1 cellular context compared by ENCODE assay signal in the genomic region with DNA sequence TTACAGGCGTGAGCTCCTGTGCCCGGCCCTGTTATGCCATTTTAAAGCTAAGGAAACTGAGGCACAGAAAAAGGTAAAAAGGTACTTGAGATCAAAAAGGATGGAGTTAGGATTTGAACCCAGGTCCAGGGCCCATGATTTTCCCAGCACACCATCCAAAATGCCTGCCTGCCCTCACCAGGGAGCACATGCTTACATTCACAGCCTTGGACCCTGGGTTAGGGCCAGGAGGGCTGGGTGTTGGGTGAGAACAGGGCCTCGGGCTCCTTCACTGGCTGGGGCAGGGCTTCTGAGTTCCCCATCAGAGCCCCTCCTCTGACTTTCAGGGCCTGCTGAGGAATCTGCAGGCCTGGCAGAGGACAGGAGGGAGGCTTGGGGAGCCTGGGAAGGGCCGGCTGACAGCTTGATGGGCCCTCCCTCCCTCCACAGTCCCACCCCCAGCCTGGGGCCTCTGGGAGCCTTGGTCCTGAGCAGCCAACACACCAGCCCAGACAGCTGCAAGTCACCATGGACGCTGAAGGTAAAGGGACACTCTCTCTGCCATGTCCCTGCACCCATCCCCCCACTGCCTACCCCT.
TF ChIP-seq lines count a peak whose summit lies in the region.

A gene (plus strand): TSS at position 490 of the 577 bp plus-strand sequence. CDS start 18 bp downstream, at position 508.

TF ChIP-seq in HepG2, 621 proteins besides CTCF, POLR2A, EP300 and RAD21 (continued from another document and continues in another):
- TF ChIP-seq TMF1 (CRISPR knock-in tag; IDR thresholded peaks at IDR 0.05; ENCODE audit: low read depth) (peak; percentile 63; the same call in 1 of the 2 replicates), RFXAP (CRISPR knock-in tag; IDR thresholded peaks at IDR 0.05; ENCODE audit: borderline replicate concordance) (no peak), ZZZ3 (CRISPR knock-in tag; IDR thresholded peaks at IDR 0.05; ENCODE audit: borderline replicate concordance) (no peak), ZNF547 (CRISPR knock-in tag; IDR thresholded peaks at IDR 0.05) (peak; percentile 7; the same call in 1 of the 2 replicates), ZNF136 (CRISPR knock-in tag; IDR thresholded peaks at IDR 0.05; ENCODE audit: low read depth) (peak; percentile 20; the same call in 1 of the 2 replicates), SOX5 (CRISPR knock-in tag; IDR thresholded peaks at IDR 0.05; ENCODE audit: borderline replicate concordance) (no peak; the same call in 1 of the 2 replicates), EEA1 (CRISPR knock-in tag; IDR thresholded peaks at IDR 0.05; ENCODE audit: borderline replicate concordance) (peak; percentile 6; the same call in 1 of the 2 replicates), ZNF530 (CRISPR knock-in tag; IDR thresholded peaks at IDR 0.05; ENCODE audit: low read depth) (no peak), ZNF777 (CRISPR knock-in tag; IDR thresholded peaks at IDR 0.05) (no peak), ZNF235 (CRISPR knock-in tag; IDR thresholded peaks at IDR 0.05; ENCODE audit: borderline replicate concordance) (no peak), MTA3 (CRISPR knock-in tag; IDR thresholded peaks at IDR 0.05) (no peak), ZFP36 (IDR thresholded peaks at IDR 0.05; ENCODE audit: borderline replicate concordance, low read depth, low read length, partially characterized antibody) (no peak), ZNF773 (CRISPR knock-in tag; IDR thresholded peaks at IDR 0.05; ENCODE audit: borderline replicate concordance) (no peak), MBNL3 (CRISPR knock-in tag; conservative IDR thresholded peaks at IDR 0.05) (no peak), HNRNPLL (IDR thresholded peaks at IDR 0.05; ENCODE audit: low read depth, low read length, poor library complexity, severe bottlenecking) (no peak), NFYB (CRISPR knock-in tag; IDR thresholded peaks at IDR 0.05) (no peak), ZNF331 (CRISPR knock-in tag; IDR thresholded peaks at IDR 0.05) (no peak), TARDBP (CRISPR knock-in tag; IDR thresholded peaks at IDR 0.05) (no peak; the same call in 1 of the 2 replicates), ZNF101 (CRISPR knock-in tag; IDR thresholded peaks at IDR 0.05; ENCODE audit: borderline replicate concordance, low read depth) (no peak), ZNF83 (CRISPR knock-in tag; IDR thresholded peaks at IDR 0.05; ENCODE audit: borderline replicate concordance) (no peak), PAF1 (CRISPR knock-in tag; IDR thresholded peaks at IDR 0.05) (no peak), CHD2 (IDR thresholded peaks at IDR 0.05; ENCODE audit: low read depth, low read length) (peak; percentile 60; the same call in 1 of the 2 replicates), IRX3 (CRISPR knock-in tag; IDR thresholded peaks at IDR 0.05; ENCODE audit: borderline replicate concordance, low read depth) (no peak; the same call in 1 of the 2 replicates), KDM5B (CRISPR knock-in tag; IDR thresholded peaks at IDR 0.05; ENCODE audit: borderline replicate concordance) (peak; percentile 5; the same call in 1 of the 2 replicates), MEIS1 (CRISPR knock-in tag; IDR thresholded peaks at IDR 0.05; ENCODE audit: borderline replicate concordance) (no peak; the same call in 1 of the 2 replicates), U2AF2 (IDR thresholded peaks at IDR 0.05; ENCODE audit: low read depth, low read length) (no peak), HNF4G (IDR thresholded peaks at IDR 0.05; ENCODE audit: borderline replicate concordance, low read depth, low read length) (no peak; the same call in 1 of the 2 replicates), HNF4G (CRISPR knock-in tag; IDR thresholded peaks at IDR 0.05; ENCODE audit: borderline replicate concordance, low read depth) (no peak), NCOA5 (CRISPR knock-in tag; IDR thresholded peaks at IDR 0.05) (no peak), DR1 (CRISPR knock-in tag; IDR thresholded peaks at IDR 0.05) (peak; percentile 42; the same call in 1 of the 2 replicates), ZFP1 (CRISPR knock-in tag; IDR thresholded peaks at IDR 0.05) (no peak), MEIS2 (CRISPR knock-in tag; IDR thresholded peaks at IDR 0.05) (peak; percentile 82), ZNF143 (CRISPR knock-in tag; IDR thresholded peaks at IDR 0.05) (no peak)
- TF ChIP-seq, protein P1, sequence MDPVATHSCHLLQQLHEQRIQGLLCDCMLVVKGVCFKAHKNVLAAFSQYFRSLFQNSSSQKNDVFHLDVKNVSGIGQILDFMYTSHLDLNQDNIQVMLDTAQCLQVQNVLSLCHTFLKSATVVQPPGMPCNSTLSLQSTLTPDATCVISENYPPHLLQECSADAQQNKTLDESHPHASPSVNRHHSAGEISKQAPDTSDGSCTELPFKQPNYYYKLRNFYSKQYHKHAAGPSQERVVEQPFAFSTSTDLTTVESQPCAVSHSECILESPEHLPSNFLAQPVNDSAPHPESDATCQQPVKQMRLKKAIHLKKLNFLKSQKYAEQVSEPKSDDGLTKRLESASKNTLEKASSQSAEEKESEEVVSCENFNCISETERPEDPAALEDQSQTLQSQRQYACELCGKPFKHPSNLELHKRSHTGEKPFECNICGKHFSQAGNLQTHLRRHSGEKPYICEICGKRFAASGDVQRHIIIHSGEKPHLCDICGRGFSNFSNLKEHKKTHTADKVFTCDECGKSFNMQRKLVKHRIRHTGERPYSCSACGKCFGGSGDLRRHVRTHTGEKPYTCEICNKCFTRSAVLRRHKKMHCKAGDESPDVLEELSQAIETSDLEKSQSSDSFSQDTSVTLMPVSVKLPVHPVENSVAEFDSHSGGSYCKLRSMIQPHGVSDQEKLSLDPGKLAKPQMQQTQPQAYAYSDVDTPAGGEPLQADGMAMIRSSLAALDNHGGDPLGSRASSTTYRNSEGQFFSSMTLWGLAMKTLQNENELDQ (CRISPR knock-in tag; IDR thresholded peaks at IDR 0.05; ENCODE audit: borderline replicate concordance), result peak; percentile 52; the same call in 1 of the 2 replicates
- TF ChIP-seq, protein P2, sequence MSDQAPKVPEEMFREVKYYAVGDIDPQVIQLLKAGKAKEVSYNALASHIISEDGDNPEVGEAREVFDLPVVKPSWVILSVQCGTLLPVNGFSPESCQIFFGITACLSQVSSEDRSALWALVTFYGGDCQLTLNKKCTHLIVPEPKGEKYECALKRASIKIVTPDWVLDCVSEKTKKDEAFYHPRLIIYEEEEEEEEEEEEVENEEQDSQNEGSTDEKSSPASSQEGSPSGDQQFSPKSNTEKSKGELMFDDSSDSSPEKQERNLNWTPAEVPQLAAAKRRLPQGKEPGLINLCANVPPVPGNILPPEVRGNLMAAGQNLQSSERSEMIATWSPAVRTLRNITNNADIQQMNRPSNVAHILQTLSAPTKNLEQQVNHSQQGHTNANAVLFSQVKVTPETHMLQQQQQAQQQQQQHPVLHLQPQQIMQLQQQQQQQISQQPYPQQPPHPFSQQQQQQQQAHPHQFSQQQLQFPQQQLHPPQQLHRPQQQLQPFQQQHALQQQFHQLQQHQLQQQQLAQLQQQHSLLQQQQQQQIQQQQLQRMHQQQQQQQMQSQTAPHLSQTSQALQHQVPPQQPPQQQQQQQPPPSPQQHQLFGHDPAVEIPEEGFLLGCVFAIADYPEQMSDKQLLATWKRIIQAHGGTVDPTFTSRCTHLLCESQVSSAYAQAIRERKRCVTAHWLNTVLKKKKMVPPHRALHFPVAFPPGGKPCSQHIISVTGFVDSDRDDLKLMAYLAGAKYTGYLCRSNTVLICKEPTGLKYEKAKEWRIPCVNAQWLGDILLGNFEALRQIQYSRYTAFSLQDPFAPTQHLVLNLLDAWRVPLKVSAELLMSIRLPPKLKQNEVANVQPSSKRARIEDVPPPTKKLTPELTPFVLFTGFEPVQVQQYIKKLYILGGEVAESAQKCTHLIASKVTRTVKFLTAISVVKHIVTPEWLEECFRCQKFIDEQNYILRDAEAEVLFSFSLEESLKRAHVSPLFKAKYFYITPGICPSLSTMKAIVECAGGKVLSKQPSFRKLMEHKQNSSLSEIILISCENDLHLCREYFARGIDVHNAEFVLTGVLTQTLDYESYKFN (CRISPR knock-in tag; conservative IDR thresholded peaks at IDR 0.05), result no peak
- TF ChIP-seq, protein P3, sequence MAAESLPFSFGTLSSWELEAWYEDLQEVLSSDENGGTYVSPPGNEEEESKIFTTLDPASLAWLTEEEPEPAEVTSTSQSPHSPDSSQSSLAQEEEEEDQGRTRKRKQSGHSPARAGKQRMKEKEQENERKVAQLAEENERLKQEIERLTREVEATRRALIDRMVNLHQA (CRISPR knock-in tag; IDR thresholded peaks at IDR 0.05), result no peak
- TF ChIP-seq, protein P4, sequence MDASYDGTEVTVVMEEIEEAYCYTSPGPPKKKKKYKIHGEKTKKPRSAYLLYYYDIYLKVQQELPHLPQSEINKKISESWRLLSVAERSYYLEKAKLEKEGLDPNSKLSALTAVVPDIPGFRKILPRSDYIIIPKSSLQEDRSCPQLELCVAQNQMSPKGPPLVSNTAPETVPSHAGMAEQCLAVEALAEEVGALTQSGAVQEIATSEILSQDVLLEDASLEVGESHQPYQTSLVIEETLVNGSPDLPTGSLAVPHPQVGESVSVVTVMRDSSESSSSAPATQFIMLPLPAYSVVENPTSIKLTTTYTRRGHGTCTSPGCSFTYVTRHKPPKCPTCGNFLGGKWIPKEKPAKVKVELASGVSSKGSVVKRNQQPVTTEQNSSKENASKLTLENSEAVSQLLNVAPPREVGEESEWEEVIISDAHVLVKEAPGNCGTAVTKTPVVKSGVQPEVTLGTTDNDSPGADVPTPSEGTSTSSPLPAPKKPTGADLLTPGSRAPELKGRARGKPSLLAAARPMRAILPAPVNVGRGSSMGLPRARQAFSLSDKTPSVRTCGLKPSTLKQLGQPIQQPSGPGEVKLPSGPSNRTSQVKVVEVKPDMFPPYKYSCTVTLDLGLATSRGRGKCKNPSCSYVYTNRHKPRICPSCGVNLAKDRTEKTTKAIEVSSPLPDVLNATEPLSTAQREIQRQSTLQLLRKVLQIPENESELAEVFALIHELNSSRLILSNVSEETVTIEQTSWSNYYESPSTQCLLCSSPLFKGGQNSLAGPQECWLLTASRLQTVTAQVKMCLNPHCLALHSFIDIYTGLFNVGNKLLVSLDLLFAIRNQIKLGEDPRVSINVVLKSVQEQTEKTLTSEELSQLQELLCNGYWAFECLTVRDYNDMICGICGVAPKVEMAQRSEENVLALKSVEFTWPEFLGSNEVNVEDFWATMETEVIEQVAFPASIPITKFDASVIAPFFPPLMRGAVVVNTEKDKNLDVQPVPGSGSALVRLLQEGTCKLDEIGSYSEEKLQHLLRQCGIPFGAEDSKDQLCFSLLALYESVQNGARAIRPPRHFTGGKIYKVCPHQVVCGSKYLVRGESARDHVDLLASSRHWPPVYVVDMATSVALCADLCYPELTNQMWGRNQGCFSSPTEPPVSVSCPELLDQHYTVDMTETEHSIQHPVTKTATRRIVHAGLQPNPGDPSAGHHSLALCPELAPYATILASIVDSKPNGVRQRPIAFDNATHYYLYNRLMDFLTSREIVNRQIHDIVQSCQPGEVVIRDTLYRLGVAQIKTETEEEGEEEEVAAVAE (CRISPR knock-in tag; IDR thresholded peaks at IDR 0.05; ENCODE audit: borderline replicate concordance), result no peak
- TF ChIP-seq, protein P5, sequence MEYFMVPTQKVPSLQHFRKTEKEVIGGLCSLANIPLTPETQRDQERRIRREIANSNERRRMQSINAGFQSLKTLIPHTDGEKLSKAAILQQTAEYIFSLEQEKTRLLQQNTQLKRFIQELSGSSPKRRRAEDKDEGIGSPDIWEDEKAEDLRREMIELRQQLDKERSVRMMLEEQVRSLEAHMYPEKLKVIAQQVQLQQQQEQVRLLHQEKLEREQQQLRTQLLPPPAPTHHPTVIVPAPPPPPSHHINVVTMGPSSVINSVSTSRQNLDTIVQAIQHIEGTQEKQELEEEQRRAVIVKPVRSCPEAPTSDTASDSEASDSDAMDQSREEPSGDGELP (IDR thresholded peaks at IDR 0.05; ENCODE audit: borderline replicate concordance, low read depth), result 0 out of 2 replicates have a peak, but pooled peaks have one; percentile 32
- TF ChIP-seq, protein P6, sequence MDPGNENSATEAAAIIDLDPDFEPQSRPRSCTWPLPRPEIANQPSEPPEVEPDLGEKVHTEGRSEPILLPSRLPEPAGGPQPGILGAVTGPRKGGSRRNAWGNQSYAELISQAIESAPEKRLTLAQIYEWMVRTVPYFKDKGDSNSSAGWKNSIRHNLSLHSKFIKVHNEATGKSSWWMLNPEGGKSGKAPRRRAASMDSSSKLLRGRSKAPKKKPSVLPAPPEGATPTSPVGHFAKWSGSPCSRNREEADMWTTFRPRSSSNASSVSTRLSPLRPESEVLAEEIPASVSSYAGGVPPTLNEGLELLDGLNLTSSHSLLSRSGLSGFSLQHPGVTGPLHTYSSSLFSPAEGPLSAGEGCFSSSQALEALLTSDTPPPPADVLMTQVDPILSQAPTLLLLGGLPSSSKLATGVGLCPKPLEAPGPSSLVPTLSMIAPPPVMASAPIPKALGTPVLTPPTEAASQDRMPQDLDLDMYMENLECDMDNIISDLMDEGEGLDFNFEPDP (CRISPR knock-in tag; conservative IDR thresholded peaks at IDR 0.05), result 0 out of 2 replicates have a peak, but pooled peaks have one; percentile 76
- TF ChIP-seq, protein P7, sequence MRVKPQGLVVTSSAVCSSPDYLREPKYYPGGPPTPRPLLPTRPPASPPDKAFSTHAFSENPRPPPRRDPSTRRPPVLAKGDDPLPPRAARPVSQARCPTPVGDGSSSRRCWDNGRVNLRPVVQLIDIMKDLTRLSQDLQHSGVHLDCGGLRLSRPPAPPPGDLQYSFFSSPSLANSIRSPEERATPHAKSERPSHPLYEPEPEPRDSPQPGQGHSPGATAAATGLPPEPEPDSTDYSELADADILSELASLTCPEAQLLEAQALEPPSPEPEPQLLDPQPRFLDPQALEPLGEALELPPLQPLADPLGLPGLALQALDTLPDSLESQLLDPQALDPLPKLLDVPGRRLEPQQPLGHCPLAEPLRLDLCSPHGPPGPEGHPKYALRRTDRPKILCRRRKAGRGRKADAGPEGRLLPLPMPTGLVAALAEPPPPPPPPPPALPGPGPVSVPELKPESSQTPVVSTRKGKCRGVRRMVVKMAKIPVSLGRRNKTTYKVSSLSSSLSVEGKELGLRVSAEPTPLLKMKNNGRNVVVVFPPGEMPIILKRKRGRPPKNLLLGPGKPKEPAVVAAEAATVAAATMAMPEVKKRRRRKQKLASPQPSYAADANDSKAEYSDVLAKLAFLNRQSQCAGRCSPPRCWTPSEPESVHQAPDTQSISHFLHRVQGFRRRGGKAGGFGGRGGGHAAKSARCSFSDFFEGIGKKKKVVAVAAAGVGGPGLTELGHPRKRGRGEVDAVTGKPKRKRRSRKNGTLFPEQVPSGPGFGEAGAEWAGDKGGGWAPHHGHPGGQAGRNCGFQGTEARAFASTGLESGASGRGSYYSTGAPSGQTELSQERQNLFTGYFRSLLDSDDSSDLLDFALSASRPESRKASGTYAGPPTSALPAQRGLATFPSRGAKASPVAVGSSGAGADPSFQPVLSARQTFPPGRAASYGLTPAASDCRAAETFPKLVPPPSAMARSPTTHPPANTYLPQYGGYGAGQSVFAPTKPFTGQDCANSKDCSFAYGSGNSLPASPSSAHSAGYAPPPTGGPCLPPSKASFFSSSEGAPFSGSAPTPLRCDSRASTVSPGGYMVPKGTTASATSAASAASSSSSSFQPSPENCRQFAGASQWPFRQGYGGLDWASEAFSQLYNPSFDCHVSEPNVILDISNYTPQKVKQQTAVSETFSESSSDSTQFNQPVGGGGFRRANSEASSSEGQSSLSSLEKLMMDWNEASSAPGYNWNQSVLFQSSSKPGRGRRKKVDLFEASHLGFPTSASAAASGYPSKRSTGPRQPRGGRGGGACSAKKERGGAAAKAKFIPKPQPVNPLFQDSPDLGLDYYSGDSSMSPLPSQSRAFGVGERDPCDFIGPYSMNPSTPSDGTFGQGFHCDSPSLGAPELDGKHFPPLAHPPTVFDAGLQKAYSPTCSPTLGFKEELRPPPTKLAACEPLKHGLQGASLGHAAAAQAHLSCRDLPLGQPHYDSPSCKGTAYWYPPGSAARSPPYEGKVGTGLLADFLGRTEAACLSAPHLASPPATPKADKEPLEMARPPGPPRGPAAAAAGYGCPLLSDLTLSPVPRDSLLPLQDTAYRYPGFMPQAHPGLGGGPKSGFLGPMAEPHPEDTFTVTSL (CRISPR knock-in tag; IDR thresholded peaks at IDR 0.05; ENCODE audit: borderline replicate concordance), result no peak
